In genomic region chr16:66649636-66650205, GRCh38 we compare ENCODE assay signal across 27 cellular contexts. TPM values are rescaled to one million over a fixed set of nuclear protein-coding genes. Genes with fewer than 3 reads are reported as not detected.
A peak's percentile ranks its signal among the peaks of the same experiment; 100 is the strongest.
DNase-seq lines count a peak whose midpoint lies in the region; ATAC-seq, FAIRE-seq and TF ChIP-seq lines count a peak whose summit lies in the region.
"Had no signal": no experiment of that assay in that cellular context is flagged by ENCODE, and none has a peak within 500 bp of the region (broad histone marks: within the 10 kb centered on the region; RNA-seq: fewer than 3 reads in every experiment).

No MANE protein-coding gene starts in this region.

- H3K9me3 ChIP-seq in breast epithelium (no peaks in the 10 kb centered on the region), transverse colon (no peaks in the 10 kb centered on the region)
- H3K9me3 ChIP-seq: BLaER1 treated with 17β-estradiol and CSF1 and Interleukin-3, amounts not matched to agents 10 nM and 100 nM; gastrocnemius medialis; right atrium auricular region; testis had no signal

- H3K4me3 ChIP-seq in breast epithelium: no peak overlapping the region
- H3K4me3 ChIP-seq in transverse colon: no peak overlapping the region
- H3K4me3 ChIP-seq: BLaER1 treated with 17β-estradiol and CSF1 and Interleukin-3, amounts not matched to agents 10 nM and 100 nM; gastrocnemius medialis; lung; right atrium auricular region; SK-N-MC; testis had no signal

- CTCF ChIA-PET in RWPE1 (lab: Yijun Ruan, JAX): interaction anchor here (0.5 to 1.0 kb wide), 5 partner anchors 13 to 223 kb away, joined by 3 read pairs; no protein-coding TSS in a partner anchor

- H3K27ac ChIP-seq in RWPE1: peak overlapping the region; percentile 56
- H3K27ac ChIP-seq in breast epithelium: peak overlapping the region; percentile 66 to 71
- peak overlapping the region in 2 of 4 donors; percentile 7 to 17 for H3K27ac ChIP-seq in transverse colon
- H3K27ac ChIP-seq: BLaER1 treated with 17β-estradiol and CSF1 and Interleukin-3, amounts not matched to agents 10 nM and 100 nM; gastrocnemius medialis; right atrium auricular region; SK-N-MC; testis had no signal

- WGBS in transverse colon (ENCODE audit: low coverage in 1 of 2), 2 donors: 53% methylated on average over 9 of the region's 9 CpGs; no CpG with 5 or more reads in 1 of the 2 donors

- in situ Hi-C loops in transverse colon (cut with MboI; ENCODE audit: low pct_ligation_motif_present in 1 of 4, low pct_unique_long_range_greater_than_20kb in 1 of 4, low sequenced_read_pairs in 3 of 4): no loop called here

- no peaks in the 10 kb centered on the region for H3K36me3 ChIP-seq in breast epithelium
- no peaks in the 10 kb centered on the region for H3K36me3 ChIP-seq in transverse colon
- H3K36me3 ChIP-seq: BLaER1 treated with 17β-estradiol and CSF1 and Interleukin-3, amounts not matched to agents 10 nM and 100 nM; gastrocnemius medialis; right atrium auricular region had no signal

- DNase-seq in RWPE1 (ENCODE audit: low spot score): no peak
- DNase-seq in breast epithelium (ENCODE audit: low spot score in 2 of 2): no peak
- peak; percentile 27 for DNase-seq in left lobe of liver (ENCODE audit: low spot score)
- DNase-seq in transverse colon: peak; percentile 67
- DNase-seq in GM12892 (ENCODE audit: insufficient read length): no peak
- DNase-seq in dermis blood vessel endothelial cell: no peak
- DNase-seq: activated CD4-positive, alpha-beta memory T cell treated with anti-CD3 and anti-CD28 coated beads, Interleukin-2, amount 10 ng/mL, durations not matched to agents 7 days and 5 days; activated CD4-positive, alpha-beta T cell treated with anti-CD3 and anti-CD28 coated beads for 1 hour; activated CD8-positive, alpha-beta memory T cell treated with anti-CD3 and anti-CD28 coated beads, Interleukin-2, amount 50 U/mL, for 4 hours; activated naive CD4-positive, alpha-beta T cell treated with Interleukin-2 at 50 U/mL for 16 hours; central memory CD4-positive, alpha-beta T cell; gastrocnemius medialis; HCEC 1CT; kidney glomerular epithelial cell; NCI-H1417 treated with DMSO at 0.1 percent for 48 hours; NCI-H2081; NCI-H446; NK-92 treated with Interleukin-12 subunit alpha and Interleukin-12 subunit beta, amount 100 ng/mL, for 24 hours; stimulated activated CD4-positive, alpha-beta T cell treated with anti-CD3 and anti-CD28 coated beads, Interleukin-1b, Interleukin-23, amount 100 ng/mL, for 48 hours; stimulated activated naive CD4-positive, alpha-beta T cell treated with Interleukin-2 at 50 U/mL for 16 hours; testis had no signal

- TF ChIP-seq EP300 in transverse colon (IDR thresholded peaks at IDR 0.05; ENCODE audit: low read depth): no peak

- H3K27me3 ChIP-seq in breast epithelium: no peaks in the 10 kb centered on the region
- no peaks in the 10 kb centered on the region for H3K27me3 ChIP-seq in transverse colon
- H3K27me3 ChIP-seq: BLaER1 treated with 17β-estradiol and CSF1 and Interleukin-3, amounts not matched to agents 10 nM and 100 nM; gastrocnemius medialis; right atrium auricular region; testis had no signal

- ATAC-seq in left lobe of liver (no peak), HG03571 (IDR thresholded peaks at IDR 0.05; ENCODE audit: unreplicated experiment) (no peak)
- ATAC-seq: gastrocnemius medialis had no signal

- intact Hi-C loops in breast epithelium (cut with DNase I; ENCODE audit: low total_unique reads): no loop called here
- intact Hi-C loops in transverse colon (cut with DNase I; ENCODE audit: low total_unique reads): no loop called here

- POLR2A ChIA-PET in RWPE1 (lab: Yijun Ruan, JAX; ENCODE audit: low non-redundant PET): no interaction called here

- TF ChIP-seq CTCF in RWPE1 (conservative IDR thresholded peaks at IDR 0.05; ENCODE audit: low read depth) (no peak), breast epithelium (IDR thresholded peaks at IDR 0.05) (no peak), transverse colon (IDR thresholded peaks at IDR 0.05) (no peak)

- peaks cover 0 to 4% of the 10 kb centered on the region in 2 donors for H3K4me1 ChIP-seq in breast epithelium
- H3K4me1 ChIP-seq in transverse colon: peaks cover 0 to 21% (median 14%) of the 10 kb centered on the region in 4 donors
- H3K4me1 ChIP-seq: testis had no signal

- TF ChIP-seq POLR2A in breast epithelium (IDR thresholded peaks at IDR 0.05): no peak
- no peak for TF ChIP-seq POLR2A in transverse colon (IDR thresholded peaks at IDR 0.05)
- no peak for TF ChIP-seq POLR2A in GM12892 (IDR thresholded peaks at IDR 0.05; ENCODE audit: low read depth, low read length)

- no peak for FAIRE-seq in GM12892 (lab: Jason Lieb, UNC)
- FAIRE-seq: TTC549 had no signal

RNA-seq across cellular contexts. Expression of gene CMTM3, which starts 45.2 kb away (rescaled TPM):
- 10 to 100 TPM; 19.5 to 54.9 (median 25.2) TPM for total RNA-seq in breast epithelium
- total RNA-seq in left lobe of liver: 2.0 TPM
- 10 to 100 TPM in 1 of 4 donors, 1 to 10 TPM in 2, not detected in 1; 2.4 to 11.6 (median 6.1) TPM for total RNA-seq in transverse colon
- 18.7 TPM for polyA plus RNA-seq in GM12892 (2012; ENCODE audit: missing spikeins)
- total RNA-seq in dermis blood vessel endothelial cell: 23.3 and 31.6 TPM in 2 replicates

RNA-seq across cellular contexts. Expression of gene CMTM4, which starts 46.8 kb away (rescaled TPM):
- 10 to 100 TPM; 12.5 to 35.4 (median 33.7) TPM for total RNA-seq in breast epithelium
- 8.0 TPM for total RNA-seq in left lobe of liver
- total RNA-seq in transverse colon: 100 to 1,000 TPM in 3 of 4 donors, 10 to 100 TPM in 1; 77.0 to 167 (median 163) TPM
- 0.55 TPM for polyA plus RNA-seq in GM12892 (2012; ENCODE audit: missing spikeins)
- total RNA-seq in dermis blood vessel endothelial cell: 8.8 and 11.6 TPM in 2 replicates

Comparison
In these comparisons a context has a peak if more than half of its experiments do, and no peak if none do; other contexts are left out.
1. DNase-seq: peak in left lobe of liver (single experiment) and transverse colon (single experiment); none in RWPE1 (single experiment), breast epithelium (0 of 2), GM12892 (single experiment) and dermis blood vessel endothelial cell (single experiment).